In the genomic region with DNA sequence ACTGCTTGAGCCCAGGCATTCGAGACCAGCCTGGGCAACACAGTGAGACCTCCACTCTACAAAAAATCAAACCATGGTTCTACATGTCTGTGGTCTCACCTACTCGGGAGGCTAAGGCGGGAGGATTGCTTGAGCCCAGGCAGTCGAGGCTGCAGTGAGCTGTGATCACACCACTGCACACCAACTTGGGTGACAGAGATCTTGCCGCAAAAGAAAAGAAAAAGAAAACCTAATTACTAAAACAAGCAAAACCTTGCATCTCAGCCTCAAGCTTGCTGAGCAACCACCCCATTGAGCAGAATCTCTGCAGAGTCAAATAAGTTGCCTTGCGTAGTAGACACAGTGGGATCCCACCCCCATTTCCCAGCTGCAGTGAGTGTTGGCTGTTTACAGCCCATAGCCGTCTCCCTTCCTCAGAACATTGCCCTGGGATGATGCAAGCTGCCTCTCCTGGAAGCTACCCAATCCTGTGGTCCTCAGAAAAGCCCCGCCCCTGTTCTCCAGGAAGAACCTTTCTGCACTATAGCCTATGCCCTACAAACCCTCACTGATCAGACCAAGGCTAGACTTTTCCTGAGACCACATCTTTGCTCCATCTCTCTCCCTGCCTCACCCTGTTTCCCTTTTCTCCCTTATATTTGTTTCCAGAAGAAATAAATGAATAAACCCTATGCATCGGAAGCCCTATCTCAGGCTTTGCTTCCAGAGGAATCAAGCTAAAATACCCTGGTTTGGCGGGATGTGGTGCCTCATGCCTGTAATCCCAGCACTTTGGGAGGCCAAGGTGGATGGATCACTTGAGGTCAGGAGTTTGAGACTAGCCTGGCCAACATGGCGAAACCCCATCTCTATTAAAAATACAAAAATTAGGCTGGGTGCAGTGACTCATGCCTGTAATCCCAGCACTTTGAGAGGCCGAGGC, we compare ENCODE assay signal across 1 cellular context.
TF ChIP-seq lines count a peak whose summit lies in the region.

No MANE protein-coding gene starts in this region.

TF ChIP-seq in HepG2, 621 proteins besides CTCF, POLR2A, EP300 and RAD21 (continued from another document):
- TF ChIP-seq, protein P1, sequence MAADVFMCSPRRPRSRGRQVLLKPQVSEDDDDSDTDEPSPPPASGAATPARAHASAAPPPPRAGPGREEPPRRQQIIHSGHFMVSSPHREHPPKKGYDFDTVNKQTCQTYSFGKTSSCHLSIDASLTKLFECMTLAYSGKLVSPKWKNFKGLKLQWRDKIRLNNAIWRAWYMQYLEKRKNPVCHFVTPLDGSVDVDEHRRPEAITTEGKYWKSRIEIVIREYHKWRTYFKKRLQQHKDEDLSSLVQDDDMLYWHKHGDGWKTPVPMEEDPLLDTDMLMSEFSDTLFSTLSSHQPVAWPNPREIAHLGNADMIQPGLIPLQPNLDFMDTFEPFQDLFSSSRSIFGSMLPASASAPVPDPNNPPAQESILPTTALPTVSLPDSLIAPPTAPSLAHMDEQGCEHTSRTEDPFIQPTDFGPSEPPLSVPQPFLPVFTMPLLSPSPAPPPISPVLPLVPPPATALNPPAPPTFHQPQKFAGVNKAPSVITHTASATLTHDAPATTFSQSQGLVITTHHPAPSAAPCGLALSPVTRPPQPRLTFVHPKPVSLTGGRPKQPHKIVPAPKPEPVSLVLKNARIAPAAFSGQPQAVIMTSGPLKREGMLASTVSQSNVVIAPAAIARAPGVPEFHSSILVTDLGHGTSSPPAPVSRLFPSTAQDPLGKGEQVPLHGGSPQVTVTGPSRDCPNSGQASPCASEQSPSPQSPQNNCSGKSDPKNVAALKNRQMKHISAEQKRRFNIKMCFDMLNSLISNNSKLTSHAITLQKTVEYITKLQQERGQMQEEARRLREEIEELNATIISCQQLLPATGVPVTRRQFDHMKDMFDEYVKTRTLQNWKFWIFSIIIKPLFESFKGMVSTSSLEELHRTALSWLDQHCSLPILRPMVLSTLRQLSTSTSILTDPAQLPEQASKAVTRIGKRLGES (CRISPR knock-in tag; IDR thresholded peaks at IDR 0.05; ENCODE audit: borderline replicate concordance) = no peak
- TF ChIP-seq, protein P2, sequence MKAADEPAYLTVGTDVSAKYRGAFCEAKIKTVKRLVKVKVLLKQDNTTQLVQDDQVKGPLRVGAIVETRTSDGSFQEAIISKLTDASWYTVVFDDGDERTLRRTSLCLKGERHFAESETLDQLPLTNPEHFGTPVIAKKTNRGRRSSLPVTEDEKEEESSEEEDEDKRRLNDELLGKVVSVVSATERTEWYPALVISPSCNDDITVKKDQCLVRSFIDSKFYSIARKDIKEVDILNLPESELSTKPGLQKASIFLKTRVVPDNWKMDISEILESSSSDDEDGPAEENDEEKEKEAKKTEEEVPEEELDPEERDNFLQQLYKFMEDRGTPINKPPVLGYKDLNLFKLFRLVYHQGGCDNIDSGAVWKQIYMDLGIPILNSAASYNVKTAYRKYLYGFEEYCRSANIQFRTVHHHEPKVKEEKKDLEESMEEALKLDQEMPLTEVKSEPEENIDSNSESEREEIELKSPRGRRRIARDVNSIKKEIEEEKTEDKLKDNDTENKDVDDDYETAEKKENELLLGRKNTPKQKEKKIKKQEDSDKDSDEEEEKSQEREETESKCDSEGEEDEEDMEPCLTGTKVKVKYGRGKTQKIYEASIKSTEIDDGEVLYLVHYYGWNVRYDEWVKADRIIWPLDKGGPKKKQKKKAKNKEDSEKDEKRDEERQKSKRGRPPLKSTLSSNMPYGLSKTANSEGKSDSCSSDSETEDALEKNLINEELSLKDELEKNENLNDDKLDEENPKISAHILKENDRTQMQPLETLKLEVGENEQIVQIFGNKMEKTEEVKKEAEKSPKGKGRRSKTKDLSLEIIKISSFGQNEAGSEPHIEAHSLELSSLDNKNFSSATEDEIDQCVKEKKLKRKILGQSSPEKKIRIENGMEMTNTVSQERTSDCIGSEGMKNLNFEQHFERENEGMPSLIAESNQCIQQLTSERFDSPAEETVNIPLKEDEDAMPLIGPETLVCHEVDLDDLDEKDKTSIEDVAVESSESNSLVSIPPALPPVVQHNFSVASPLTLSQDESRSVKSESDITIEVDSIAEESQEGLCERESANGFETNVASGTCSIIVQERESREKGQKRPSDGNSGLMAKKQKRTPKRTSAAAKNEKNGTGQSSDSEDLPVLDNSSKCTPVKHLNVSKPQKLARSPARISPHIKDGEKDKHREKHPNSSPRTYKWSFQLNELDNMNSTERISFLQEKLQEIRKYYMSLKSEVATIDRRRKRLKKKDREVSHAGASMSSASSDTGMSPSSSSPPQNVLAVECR (CRISPR knock-in tag; IDR thresholded peaks at IDR 0.05; ENCODE audit: borderline replicate concordance) = peak; percentile 60; the same call in 1 of the 2 replicates
- no peak for TF ChIP-seq FOXA1 (IDR thresholded peaks at IDR 0.05)
- TF ChIP-seq FOXA1 (CRISPR knock-in tag; IDR thresholded peaks at IDR 0.05) = 0 out of 2 replicates have a peak, but pooled peaks have one; percentile 29
- TF ChIP-seq HNF4G (IDR thresholded peaks at IDR 0.05; ENCODE audit: borderline replicate concordance, low read depth, low read length) = peak; percentile 16; the same call in 1 of the 2 replicates
- no peak for TF ChIP-seq HNF4G (CRISPR knock-in tag; IDR thresholded peaks at IDR 0.05; ENCODE audit: borderline replicate concordance, low read depth)
- peak; percentile 46 for TF ChIP-seq SAP130 (CRISPR knock-in tag; IDR thresholded peaks at IDR 0.05; ENCODE audit: low read depth)
- TF ChIP-seq, protein P3, sequence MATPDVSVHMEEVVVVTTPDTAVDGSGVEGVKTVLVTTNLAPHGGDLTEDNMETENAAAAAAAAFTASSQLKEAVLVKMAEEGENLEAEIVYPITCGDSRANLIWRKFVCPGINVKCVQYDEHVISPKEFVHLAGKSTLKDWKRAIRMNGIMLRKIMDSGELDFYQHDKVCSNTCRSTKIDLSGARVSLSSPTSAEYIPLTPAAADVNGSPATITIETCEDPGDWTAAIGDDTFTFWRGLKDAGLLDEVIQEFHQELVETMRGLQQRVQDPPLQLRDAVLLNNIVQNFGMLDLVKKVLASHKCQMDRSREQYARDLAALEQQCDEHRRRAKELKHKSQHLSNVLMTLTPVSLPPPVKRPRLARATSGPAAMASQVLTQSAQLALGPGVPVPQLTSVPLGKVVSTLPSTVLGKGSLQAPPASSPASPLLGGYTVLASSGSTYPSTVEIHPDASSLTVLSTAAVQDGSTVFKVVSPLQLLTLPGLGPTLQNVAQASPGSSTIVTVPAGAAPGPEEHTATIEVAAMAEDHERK (CRISPR knock-in tag; IDR thresholded peaks at IDR 0.05; ENCODE audit: low read depth) = no peak
- TF ChIP-seq ZNF121 (CRISPR knock-in tag; IDR thresholded peaks at IDR 0.05) = 0 out of 2 replicates have a peak, but pooled peaks have one; percentile 8
- TF ChIP-seq, protein P4, sequence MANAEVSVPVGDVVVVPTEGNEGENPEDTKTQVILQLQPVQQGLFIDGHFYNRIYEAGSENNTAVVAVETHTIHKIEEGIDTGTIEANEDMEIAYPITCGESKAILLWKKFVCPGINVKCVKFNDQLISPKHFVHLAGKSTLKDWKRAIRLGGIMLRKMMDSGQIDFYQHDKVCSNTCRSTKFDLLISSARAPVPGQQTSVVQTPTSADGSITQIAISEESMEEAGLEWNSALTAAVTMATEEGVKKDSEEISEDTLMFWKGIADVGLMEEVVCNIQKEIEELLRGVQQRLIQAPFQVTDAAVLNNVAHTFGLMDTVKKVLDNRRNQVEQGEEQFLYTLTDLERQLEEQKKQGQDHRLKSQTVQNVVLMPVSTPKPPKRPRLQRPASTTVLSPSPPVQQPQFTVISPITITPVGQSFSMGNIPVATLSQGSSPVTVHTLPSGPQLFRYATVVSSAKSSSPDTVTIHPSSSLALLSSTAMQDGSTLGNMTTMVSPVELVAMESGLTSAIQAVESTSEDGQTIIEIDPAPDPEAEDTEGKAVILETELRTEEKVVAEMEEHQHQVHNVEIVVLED (CRISPR knock-in tag; IDR thresholded peaks at IDR 0.05; ENCODE audit: borderline replicate concordance) = no peak
- TF ChIP-seq GABPA (IDR thresholded peaks at IDR 0.05; ENCODE audit: low read depth, low read length) = no peak
- peak; percentile 46; the same call in 1 of the 2 replicates for TF ChIP-seq GABPA (CRISPR knock-in tag; IDR thresholded peaks at IDR 0.05; ENCODE audit: low read depth)
- peak; percentile 67 for TF ChIP-seq FOXA3 (CRISPR knock-in tag; IDR thresholded peaks at IDR 0.05)
- peak; percentile 18; the same call in 1 of the 2 replicates for TF ChIP-seq IRF2 (CRISPR knock-in tag; IDR thresholded peaks at IDR 0.05)
TF ChIP-seq in HepG2: peak in this region for 58.
